In the genomic region with DNA sequence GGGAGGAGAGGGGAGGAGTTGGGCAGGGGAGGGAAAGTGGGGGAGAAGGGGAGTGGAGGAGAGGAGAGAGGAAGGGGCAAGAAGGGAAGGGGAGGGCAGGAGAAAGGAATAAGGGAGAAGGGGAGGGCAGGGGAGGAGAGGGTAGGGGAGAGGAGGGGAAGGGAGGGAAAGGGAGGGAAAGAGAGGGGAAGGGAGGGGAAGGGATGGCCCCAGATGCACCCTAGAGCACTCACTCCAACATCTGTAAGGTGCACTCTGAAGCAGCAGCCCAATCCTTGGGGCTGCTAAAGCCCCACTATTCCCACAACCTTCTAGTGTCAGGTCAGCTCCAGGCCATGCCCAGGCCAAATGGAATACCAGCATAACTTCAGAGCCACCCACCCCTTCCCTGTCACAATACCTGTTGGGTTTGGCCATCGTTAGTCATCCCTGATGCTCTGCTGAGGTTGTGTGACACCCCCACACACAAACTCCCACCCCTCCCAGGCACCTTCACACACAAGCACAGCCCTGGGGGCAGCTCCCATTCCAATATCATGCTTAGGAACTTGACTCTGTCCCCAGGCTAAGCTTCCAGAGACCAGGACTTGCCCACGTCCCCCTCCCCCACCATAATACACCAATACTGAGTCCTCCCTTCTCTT, we compare ENCODE assay signal across 1 cellular context.
TF ChIP-seq lines count a peak whose summit lies in the region.

No MANE protein-coding gene starts in this region.

TF ChIP-seq in H1, 55 proteins besides CTCF, POLR2A, EP300 and RAD21:
- TF ChIP-seq JUN (IDR thresholded peaks at IDR 0.05; ENCODE audit: low read depth, low read length) (no peak), TCF12 (IDR thresholded peaks at IDR 0.05; ENCODE audit: low read depth, low read length) (no peak), MAFK (IDR thresholded peaks at IDR 0.05; ENCODE audit: low read depth, low read length) (no peak), CBX5 (IDR thresholded peaks at IDR 0.05; ENCODE audit: low read depth, low read length) (no peak), PHF8 (conservative IDR thresholded peaks at IDR 0.05; ENCODE audit: low read depth, low read length) (no peak), SP4 (IDR thresholded peaks at IDR 0.05; ENCODE audit: low read length) (no peak), RBBP5 (IDR thresholded peaks at IDR 0.05; ENCODE audit: borderline replicate concordance, low read depth, low read length) (no peak), BACH1 (IDR thresholded peaks at IDR 0.05; ENCODE audit: low read length) (no peak), RXRA (IDR thresholded peaks at IDR 0.05; ENCODE audit: insufficient read depth, low read depth, low read length) (no peak), YY1 (IDR thresholded peaks at IDR 0.05; ENCODE audit: low read depth, low read length) (no peak), POLR2AphosphoS5 (IDR thresholded peaks at IDR 0.05; ENCODE audit: low read depth, low read length) (no peak), NRF1 (IDR thresholded peaks at IDR 0.05; ENCODE audit: low read depth, low read length) (no peak), CHD2 (IDR thresholded peaks at IDR 0.05; ENCODE audit: low read length) (no peak), RFX5 (IDR thresholded peaks at IDR 0.05; ENCODE audit: borderline replicate concordance, low read depth, low read length) (no peak), GTF2F1 (IDR thresholded peaks at IDR 0.05; ENCODE audit: borderline replicate concordance, low read depth, low read length) (no peak), SAP30 (IDR thresholded peaks at IDR 0.05; ENCODE audit: insufficient read depth, insufficient replicate concordance, low read length) (no peak), CEBPB (IDR thresholded peaks at IDR 0.05; ENCODE audit: low read depth, low read length) (no peak), ZNF274 (IDR thresholded peaks at IDR 0.05; ENCODE audit: borderline replicate concordance, extremely low read depth, low read length) (no peak), SUZ12 (IDR thresholded peaks at IDR 0.05; ENCODE audit: low read length) (no peak)
- TF ChIP-seq, protein P1, sequence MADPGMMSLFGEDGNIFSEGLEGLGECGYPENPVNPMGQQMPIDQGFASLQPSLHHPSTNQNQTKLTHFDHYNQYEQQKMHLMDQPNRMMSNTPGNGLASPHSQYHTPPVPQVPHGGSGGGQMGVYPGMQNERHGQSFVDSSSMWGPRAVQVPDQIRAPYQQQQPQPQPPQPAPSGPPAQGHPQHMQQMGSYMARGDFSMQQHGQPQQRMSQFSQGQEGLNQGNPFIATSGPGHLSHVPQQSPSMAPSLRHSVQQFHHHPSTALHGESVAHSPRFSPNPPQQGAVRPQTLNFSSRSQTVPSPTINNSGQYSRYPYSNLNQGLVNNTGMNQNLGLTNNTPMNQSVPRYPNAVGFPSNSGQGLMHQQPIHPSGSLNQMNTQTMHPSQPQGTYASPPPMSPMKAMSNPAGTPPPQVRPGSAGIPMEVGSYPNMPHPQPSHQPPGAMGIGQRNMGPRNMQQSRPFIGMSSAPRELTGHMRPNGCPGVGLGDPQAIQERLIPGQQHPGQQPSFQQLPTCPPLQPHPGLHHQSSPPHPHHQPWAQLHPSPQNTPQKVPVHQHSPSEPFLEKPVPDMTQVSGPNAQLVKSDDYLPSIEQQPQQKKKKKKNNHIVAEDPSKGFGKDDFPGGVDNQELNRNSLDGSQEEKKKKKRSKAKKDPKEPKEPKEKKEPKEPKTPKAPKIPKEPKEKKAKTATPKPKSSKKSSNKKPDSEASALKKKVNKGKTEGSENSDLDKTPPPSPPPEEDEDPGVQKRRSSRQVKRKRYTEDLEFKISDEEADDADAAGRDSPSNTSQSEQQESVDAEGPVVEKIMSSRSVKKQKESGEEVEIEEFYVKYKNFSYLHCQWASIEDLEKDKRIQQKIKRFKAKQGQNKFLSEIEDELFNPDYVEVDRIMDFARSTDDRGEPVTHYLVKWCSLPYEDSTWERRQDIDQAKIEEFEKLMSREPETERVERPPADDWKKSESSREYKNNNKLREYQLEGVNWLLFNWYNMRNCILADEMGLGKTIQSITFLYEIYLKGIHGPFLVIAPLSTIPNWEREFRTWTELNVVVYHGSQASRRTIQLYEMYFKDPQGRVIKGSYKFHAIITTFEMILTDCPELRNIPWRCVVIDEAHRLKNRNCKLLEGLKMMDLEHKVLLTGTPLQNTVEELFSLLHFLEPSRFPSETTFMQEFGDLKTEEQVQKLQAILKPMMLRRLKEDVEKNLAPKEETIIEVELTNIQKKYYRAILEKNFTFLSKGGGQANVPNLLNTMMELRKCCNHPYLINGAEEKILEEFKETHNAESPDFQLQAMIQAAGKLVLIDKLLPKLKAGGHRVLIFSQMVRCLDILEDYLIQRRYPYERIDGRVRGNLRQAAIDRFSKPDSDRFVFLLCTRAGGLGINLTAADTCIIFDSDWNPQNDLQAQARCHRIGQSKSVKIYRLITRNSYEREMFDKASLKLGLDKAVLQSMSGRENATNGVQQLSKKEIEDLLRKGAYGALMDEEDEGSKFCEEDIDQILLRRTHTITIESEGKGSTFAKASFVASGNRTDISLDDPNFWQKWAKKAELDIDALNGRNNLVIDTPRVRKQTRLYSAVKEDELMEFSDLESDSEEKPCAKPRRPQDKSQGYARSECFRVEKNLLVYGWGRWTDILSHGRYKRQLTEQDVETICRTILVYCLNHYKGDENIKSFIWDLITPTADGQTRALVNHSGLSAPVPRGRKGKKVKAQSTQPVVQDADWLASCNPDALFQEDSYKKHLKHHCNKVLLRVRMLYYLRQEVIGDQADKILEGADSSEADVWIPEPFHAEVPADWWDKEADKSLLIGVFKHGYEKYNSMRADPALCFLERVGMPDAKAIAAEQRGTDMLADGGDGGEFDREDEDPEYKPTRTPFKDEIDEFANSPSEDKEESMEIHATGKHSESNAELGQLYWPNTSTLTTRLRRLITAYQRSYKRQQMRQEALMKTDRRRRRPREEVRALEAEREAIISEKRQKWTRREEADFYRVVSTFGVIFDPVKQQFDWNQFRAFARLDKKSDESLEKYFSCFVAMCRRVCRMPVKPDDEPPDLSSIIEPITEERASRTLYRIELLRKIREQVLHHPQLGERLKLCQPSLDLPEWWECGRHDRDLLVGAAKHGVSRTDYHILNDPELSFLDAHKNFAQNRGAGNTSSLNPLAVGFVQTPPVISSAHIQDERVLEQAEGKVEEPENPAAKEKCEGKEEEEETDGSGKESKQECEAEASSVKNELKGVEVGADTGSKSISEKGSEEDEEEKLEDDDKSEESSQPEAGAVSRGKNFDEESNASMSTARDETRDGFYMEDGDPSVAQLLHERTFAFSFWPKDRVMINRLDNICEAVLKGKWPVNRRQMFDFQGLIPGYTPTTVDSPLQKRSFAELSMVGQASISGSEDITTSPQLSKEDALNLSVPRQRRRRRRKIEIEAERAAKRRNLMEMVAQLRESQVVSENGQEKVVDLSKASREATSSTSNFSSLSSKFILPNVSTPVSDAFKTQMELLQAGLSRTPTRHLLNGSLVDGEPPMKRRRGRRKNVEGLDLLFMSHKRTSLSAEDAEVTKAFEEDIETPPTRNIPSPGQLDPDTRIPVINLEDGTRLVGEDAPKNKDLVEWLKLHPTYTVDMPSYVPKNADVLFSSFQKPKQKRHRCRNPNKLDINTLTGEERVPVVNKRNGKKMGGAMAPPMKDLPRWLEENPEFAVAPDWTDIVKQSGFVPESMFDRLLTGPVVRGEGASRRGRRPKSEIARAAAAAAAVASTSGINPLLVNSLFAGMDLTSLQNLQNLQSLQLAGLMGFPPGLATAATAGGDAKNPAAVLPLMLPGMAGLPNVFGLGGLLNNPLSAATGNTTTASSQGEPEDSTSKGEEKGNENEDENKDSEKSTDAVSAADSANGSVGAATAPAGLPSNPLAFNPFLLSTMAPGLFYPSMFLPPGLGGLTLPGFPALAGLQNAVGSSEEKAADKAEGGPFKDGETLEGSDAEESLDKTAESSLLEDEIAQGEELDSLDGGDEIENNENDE (IDR thresholded peaks at IDR 0.05; ENCODE audit: insufficient replicate concordance, low read length): no peak
